ENCODE assay signal across 1 cellular context in the genomic region with DNA sequence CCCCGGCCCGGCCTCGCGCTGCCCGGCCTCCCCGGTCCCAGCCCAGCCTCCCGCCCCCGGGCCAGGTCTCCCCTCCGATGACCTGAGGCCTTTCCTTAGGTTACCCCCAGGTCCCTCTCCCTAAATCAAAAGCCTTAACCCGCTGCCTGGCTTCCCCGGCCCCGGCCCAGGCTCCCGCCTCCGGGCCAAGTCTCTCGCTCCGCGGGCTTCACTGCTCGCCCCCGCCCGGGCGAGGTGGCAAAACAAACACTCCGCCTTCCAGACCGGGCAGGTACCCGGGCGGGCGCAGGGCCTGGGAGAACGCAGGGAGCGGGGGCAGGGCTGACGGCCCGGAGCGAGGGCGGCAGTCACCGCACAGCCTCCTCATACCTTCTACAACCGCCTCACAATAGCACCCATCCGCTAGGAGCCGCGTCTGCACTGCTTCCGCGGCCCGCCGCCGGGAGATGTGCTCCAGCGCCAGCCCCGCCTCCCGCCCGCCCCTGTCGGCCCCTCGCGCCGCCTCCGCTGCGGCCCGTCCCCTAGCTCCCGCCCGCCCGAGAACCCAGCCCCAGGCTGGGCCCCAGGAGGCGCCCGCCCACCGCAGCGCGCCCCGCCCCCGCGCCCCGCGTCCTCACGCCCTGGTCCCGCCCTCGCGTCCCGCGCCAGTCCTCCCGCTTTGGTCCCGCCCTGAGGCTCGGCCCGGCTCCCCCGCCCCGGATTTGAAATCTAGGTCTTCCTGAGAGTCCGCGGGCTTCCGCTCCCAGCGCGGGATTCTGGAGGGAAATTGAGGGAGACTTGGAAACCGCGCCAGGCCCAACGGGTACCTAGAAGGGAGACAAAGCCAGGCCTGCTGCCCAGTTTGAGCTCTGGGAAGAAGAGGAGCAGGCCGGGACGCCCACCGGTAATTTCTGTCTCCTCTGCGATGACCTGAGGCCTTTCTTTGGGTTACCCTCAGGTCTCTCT.
TF ChIP-seq lines count a peak whose summit lies in the region.

A gene (minus strand): TSS at position 422 of the 945 bp plus-strand sequence. CDS start 10,994 bp downstream, outside the sequence.
A gene with protein sequence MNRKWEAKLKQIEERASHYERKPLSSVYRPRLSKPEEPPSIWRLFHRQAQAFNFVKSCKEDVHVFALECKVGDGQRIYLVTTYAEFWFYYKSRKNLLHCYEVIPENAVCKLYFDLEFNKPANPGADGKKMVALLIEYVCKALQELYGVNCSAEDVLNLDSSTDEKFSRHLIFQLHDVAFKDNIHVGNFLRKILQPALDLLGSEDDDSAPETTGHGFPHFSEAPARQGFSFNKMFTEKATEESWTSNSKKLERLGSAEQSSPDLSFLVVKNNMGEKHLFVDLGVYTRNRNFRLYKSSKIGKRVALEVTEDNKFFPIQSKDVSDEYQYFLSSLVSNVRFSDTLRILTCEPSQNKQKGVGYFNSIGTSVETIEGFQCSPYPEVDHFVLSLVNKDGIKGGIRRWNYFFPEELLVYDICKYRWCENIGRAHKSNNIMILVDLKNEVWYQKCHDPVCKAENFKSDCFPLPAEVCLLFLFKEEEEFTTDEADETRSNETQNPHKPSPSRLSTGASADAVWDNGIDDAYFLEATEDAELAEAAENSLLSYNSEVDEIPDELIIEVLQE (plus strand): TSS at position 713 of the 945 bp plus-strand sequence. CDS start 7,403 bp downstream, outside the sequence.

TF ChIP-seq in K562, 482 proteins besides CTCF, POLR2A, EP300 and RAD21 (continued from another document and continues in another):
- TF ChIP-seq, protein P1, sequence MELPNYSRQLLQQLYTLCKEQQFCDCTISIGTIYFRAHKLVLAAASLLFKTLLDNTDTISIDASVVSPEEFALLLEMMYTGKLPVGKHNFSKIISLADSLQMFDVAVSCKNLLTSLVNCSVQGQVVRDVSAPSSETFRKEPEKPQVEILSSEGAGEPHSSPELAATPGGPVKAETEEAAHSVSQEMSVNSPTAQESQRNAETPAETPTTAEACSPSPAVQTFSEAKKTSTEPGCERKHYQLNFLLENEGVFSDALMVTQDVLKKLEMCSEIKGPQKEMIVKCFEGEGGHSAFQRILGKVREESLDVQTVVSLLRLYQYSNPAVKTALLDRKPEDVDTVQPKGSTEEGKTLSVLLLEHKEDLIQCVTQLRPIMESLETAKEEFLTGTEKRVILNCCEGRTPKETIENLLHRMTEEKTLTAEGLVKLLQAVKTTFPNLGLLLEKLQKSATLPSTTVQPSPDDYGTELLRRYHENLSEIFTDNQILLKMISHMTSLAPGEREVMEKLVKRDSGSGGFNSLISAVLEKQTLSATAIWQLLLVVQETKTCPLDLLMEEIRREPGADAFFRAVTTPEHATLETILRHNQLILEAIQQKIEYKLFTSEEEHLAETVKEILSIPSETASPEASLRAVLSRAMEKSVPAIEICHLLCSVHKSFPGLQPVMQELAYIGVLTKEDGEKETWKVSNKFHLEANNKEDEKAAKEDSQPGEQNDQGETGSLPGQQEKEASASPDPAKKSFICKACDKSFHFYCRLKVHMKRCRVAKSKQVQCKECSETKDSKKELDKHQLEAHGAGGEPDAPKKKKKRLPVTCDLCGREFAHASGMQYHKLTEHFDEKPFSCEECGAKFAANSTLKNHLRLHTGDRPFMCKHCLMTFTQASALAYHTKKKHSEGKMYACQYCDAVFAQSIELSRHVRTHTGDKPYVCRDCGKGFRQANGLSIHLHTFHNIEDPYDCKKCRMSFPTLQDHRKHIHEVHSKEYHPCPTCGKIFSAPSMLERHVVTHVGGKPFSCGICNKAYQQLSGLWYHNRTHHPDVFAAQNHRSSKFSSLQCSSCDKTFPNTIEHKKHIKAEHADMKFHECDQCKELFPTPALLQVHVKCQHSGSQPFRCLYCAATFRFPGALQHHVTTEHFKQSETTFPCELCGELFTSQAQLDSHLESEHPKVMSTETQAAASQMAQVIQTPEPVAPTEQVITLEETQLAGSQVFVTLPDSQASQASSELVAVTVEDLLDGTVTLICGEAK (IDR thresholded peaks at IDR 0.05): peak; percentile 60
- TF ChIP-seq, protein P1 (CRISPR knock-in tag; IDR thresholded peaks at IDR 0.05): no peak
- TF ChIP-seq FUS (optimal IDR thresholded peaks at IDR 0.05; ENCODE audit: low read depth, low read length): peak; percentile 18
- TF ChIP-seq, protein P2, sequence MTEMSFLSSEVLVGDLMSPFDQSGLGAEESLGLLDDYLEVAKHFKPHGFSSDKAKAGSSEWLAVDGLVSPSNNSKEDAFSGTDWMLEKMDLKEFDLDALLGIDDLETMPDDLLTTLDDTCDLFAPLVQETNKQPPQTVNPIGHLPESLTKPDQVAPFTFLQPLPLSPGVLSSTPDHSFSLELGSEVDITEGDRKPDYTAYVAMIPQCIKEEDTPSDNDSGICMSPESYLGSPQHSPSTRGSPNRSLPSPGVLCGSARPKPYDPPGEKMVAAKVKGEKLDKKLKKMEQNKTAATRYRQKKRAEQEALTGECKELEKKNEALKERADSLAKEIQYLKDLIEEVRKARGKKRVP (CRISPR knock-in tag; IDR thresholded peaks at IDR 0.05): no peak
- TF ChIP-seq, protein P3, sequence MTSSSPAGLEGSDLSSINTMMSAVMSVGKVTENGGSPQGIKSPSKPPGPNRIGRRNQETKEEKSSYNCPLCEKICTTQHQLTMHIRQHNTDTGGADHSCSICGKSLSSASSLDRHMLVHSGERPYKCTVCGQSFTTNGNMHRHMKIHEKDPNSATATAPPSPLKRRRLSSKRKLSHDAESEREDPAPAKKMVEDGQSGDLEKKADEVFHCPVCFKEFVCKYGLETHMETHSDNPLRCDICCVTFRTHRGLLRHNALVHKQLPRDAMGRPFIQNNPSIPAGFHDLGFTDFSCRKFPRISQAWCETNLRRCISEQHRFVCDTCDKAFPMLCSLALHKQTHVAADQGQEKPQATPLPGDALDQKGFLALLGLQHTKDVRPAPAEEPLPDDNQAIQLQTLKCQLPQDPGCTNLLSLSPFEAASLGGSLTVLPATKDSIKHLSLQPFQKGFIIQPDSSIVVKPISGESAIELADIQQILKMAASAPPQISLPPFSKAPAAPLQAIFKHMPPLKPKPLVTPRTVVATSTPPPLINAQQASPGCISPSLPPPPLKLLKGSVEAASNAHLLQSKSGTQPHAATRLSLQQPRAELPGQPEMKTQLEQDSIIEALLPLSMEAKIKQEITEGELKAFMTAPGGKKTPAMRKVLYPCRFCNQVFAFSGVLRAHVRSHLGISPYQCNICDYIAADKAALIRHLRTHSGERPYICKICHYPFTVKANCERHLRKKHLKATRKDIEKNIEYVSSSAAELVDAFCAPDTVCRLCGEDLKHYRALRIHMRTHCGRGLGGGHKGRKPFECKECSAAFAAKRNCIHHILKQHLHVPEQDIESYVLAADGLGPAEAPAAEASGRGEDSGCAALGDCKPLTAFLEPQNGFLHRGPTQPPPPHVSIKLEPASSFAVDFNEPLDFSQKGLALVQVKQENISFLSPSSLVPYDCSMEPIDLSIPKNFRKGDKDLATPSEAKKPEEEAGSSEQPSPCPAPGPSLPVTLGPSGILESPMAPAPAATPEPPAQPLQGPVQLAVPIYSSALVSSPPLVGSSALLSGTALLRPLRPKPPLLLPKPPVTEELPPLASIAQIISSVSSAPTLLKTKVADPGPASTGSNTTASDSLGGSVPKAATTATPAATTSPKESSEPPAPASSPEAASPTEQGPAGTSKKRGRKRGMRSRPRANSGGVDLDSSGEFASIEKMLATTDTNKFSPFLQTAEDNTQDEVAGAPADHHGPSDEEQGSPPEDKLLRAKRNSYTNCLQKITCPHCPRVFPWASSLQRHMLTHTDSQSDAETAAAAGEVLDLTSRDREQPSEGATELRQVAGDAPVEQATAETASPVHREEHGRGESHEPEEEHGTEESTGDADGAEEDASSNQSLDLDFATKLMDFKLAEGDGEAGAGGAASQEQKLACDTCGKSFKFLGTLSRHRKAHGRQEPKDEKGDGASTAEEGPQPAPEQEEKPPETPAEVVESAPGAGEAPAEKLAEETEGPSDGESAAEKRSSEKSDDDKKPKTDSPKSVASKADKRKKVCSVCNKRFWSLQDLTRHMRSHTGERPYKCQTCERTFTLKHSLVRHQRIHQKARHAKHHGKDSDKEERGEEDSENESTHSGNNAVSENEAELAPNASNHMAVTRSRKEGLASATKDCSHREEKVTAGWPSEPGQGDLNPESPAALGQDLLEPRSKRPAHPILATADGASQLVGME (CRISPR knock-in tag; IDR thresholded peaks at IDR 0.05): 0 out of 2 replicates have a peak, but pooled peaks have one; percentile 60
- 0 out of 2 replicates have a peak, but pooled peaks have one; percentile 34 for TF ChIP-seq ZNF165 (CRISPR knock-in tag; IDR thresholded peaks at IDR 0.05; ENCODE audit: borderline replicate concordance)
- TF ChIP-seq SMC3 (conservative IDR thresholded peaks at IDR 0.05; ENCODE audit: insufficient read depth, low read depth, low read length): no peak
- no peak for TF ChIP-seq HSF4 (CRISPR knock-in tag; IDR thresholded peaks at IDR 0.05; ENCODE audit: borderline replicate concordance)
- 0 out of 2 replicates have a peak, but pooled peaks have one; percentile 50 for TF ChIP-seq TGIF2 (CRISPR knock-in tag; IDR thresholded peaks at IDR 0.05)
- no peak for TF ChIP-seq ZC3H8 (IDR thresholded peaks at IDR 0.05)
- TF ChIP-seq RAD51 (IDR thresholded peaks at IDR 0.05; ENCODE audit: borderline replicate concordance, low read depth): no peak
- TF ChIP-seq CSDE1 (IDR thresholded peaks at IDR 0.05): no peak
- no peak for TF ChIP-seq RBM22 (IDR thresholded peaks at IDR 0.05; ENCODE audit: low read depth, low read length, poor library complexity, severe bottlenecking)
- no peak for TF ChIP-seq PPARD (CRISPR knock-in tag; IDR thresholded peaks at IDR 0.05)
- TF ChIP-seq XRCC5 (IDR thresholded peaks at IDR 0.05; ENCODE audit: low read depth, low read length): no peak
- no peak for TF ChIP-seq ZNF175 (CRISPR knock-in tag; IDR thresholded peaks at IDR 0.05; ENCODE audit: low read depth)
- no peak for TF ChIP-seq ZNF57 (CRISPR knock-in tag; IDR thresholded peaks at IDR 0.05)
- TF ChIP-seq, protein P4, sequence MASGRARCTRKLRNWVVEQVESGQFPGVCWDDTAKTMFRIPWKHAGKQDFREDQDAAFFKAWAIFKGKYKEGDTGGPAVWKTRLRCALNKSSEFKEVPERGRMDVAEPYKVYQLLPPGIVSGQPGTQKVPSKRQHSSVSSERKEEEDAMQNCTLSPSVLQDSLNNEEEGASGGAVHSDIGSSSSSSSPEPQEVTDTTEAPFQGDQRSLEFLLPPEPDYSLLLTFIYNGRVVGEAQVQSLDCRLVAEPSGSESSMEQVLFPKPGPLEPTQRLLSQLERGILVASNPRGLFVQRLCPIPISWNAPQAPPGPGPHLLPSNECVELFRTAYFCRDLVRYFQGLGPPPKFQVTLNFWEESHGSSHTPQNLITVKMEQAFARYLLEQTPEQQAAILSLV (tag; IDR thresholded peaks at IDR 0.05): no peak
- no peak for TF ChIP-seq ATF1 (CRISPR knock-in tag; IDR thresholded peaks at IDR 0.05)
- TF ChIP-seq ATF1 (tag; IDR thresholded peaks at IDR 0.05): no peak; the same call in 1 of the 2 replicates
- TF ChIP-seq, protein P5, sequence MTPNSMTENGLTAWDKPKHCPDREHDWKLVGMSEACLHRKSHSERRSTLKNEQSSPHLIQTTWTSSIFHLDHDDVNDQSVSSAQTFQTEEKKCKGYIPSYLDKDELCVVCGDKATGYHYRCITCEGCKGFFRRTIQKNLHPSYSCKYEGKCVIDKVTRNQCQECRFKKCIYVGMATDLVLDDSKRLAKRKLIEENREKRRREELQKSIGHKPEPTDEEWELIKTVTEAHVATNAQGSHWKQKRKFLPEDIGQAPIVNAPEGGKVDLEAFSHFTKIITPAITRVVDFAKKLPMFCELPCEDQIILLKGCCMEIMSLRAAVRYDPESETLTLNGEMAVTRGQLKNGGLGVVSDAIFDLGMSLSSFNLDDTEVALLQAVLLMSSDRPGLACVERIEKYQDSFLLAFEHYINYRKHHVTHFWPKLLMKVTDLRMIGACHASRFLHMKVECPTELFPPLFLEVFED (CRISPR knock-in tag; conservative IDR thresholded peaks at IDR 0.05): no peak
- TF ChIP-seq, protein P6, sequence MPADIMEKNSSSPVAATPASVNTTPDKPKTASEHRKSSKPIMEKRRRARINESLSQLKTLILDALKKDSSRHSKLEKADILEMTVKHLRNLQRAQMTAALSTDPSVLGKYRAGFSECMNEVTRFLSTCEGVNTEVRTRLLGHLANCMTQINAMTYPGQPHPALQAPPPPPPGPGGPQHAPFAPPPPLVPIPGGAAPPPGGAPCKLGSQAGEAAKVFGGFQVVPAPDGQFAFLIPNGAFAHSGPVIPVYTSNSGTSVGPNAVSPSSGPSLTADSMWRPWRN (IDR thresholded peaks at IDR 0.05; ENCODE audit: low read depth): no peak
- no peak for TF ChIP-seq ZNF766 (CRISPR knock-in tag; conservative IDR thresholded peaks at IDR 0.05)
- no peak for TF ChIP-seq BMI1 (IDR thresholded peaks at IDR 0.05; ENCODE audit: low read length)
- TF ChIP-seq MED1 (CRISPR knock-in tag; IDR thresholded peaks at IDR 0.05; ENCODE audit: borderline replicate concordance): no peak
- TF ChIP-seq, protein P7, sequence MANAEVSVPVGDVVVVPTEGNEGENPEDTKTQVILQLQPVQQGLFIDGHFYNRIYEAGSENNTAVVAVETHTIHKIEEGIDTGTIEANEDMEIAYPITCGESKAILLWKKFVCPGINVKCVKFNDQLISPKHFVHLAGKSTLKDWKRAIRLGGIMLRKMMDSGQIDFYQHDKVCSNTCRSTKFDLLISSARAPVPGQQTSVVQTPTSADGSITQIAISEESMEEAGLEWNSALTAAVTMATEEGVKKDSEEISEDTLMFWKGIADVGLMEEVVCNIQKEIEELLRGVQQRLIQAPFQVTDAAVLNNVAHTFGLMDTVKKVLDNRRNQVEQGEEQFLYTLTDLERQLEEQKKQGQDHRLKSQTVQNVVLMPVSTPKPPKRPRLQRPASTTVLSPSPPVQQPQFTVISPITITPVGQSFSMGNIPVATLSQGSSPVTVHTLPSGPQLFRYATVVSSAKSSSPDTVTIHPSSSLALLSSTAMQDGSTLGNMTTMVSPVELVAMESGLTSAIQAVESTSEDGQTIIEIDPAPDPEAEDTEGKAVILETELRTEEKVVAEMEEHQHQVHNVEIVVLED (CRISPR knock-in tag; IDR thresholded peaks at IDR 0.05): peak; percentile 87
- no peak for TF ChIP-seq CBFA2T2 (conservative IDR thresholded peaks at IDR 0.05)
- TF ChIP-seq ZNF445 (CRISPR knock-in tag; IDR thresholded peaks at IDR 0.05; ENCODE audit: low read depth): no peak
- TF ChIP-seq TCF7 (IDR thresholded peaks at IDR 0.05; ENCODE audit: borderline replicate concordance): no peak
